ENCODE assay signal across 5 cellular contexts in genomic region chr15:29405564-29405963, GRCh38.
"Had no signal": no experiment of that assay in that cellular context is flagged by ENCODE, and none has a peak within 500 bp of the region (broad histone marks: within the 10 kb centered on the region; RNA-seq: fewer than 3 reads in every experiment).

No MANE protein-coding gene starts in this region.

- DNase-seq: H9, HCEC 1CT had no signal

- H2AFZ ChIP-seq: GM23338 had no signal

- H3K36me3 Mint-ChIP-seq: IgD-negative memory B cell had no signal

- H3K27ac Mint-ChIP-seq: GM23338, IgD-negative memory B cell had no signal

- H3K4me3 ChIP-seq: GM23338 had no signal

- H3K4me3 Mint-ChIP-seq: GM23338, H9, IgD-negative memory B cell had no signal

- H3K9me3 Mint-ChIP-seq: GM23338, H9 had no signal

- H3K4me2 ChIP-seq: GM23338 had no signal

- H3K27ac ChIP-seq: HL-60 had no signal
